ENCODE assay signal across 8 cellular contexts in the genomic region with DNA sequence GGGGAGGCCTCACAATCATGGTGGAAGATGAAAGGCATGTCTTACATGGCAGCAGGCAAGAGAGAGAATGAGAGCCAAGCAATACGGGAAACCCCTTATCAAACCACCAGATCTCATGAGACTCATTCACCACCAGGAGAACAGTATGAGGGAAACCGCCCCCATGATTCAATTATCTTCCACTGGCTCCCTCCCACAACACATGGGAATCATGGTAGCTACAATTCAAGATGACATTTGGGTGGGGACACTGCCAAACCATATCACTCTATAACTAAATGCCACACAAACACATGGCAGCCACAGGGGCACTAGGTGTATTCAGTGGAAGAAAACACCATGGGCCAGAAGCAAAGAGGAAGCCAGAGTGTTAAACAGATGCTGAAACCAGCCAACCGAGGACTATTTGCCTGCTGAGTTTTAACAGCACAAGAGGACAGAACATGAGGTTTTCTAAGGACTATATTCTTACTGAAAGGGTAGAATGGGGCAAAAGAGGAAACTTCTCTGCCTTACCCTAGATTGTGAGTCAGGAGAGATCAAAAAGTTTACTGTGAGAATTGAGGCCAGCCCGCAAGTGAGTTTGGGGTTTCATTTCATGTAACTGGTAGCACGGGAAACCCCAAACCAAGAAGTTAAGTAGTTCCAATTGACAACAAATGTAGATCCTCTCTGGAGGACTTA. TPM values are rescaled to one million over a fixed set of nuclear protein-coding genes. Genes with fewer than 3 reads are reported as not detected.
DNase-seq lines count a peak whose midpoint lies in the region; ATAC-seq, FAIRE-seq and TF ChIP-seq lines count a peak whose summit lies in the region.

No MANE protein-coding gene starts in this region.

- DNase-seq in GM04504 (ENCODE audit: low read depth): peak; percentile 4
- DNase-seq in OCI-M1 (lab: John Stamatoyannopoulos, UW): peak; percentile 25
- peak; percentile 92 for DNase-seq in GM12878 (ENCODE audit: low read depth, low spot score)
- no peak for DNase-seq in right lobe of liver
- no peak for DNase-seq in NCI-H2196 (lab: John Stamatoyannopoulos, UW; ENCODE audit: unreplicated experiment)
- no peak for DNase-seq in chondrocyte (ENCODE audit: low spot score)

- no peak for TF ChIP-seq RAD21 in GM12878 (IDR thresholded peaks at IDR 0.05; ENCODE audit: insufficient read depth, low read depth, low read length)

- no peaks in the 10 kb centered on the region for H3K27me3 Mint-ChIP-seq in chondrocyte (ENCODE audit: low read depth)

- peak overlapping the region; percentile 25; the same call in 1 of the 2 replicates for H3K9ac ChIP-seq in GM12878 (ENCODE audit: control insufficient read depth, insufficient read depth, low read length)

- H3K27ac ChIP-seq in GM12878 (ENCODE audit: control insufficient read depth, insufficient read depth) (peak overlapping the region; percentile 86), right lobe of liver (no peak overlapping the region), gastroesophageal sphincter (no peak overlapping the region)

- RAD21 ChIA-PET in GM12878 (lab: Charles Lee; ENCODE audit: unreplicated experiment): no interaction called here

- no peak; a peak in 1 of 4 replicates for TF ChIP-seq EP300 in GM12878 (IDR thresholded peaks at IDR 0.05; ENCODE audit: borderline replicate concordance in 1 of 2, control insufficient read depth in 1 of 2, low read depth in 2 of 2, low read length in 2 of 2)
- TF ChIP-seq EP300 in gastroesophageal sphincter (IDR thresholded peaks at IDR 0.05): no peak

- peaks cover 34% of the 10 kb centered on the region for H3K36me3 Mint-ChIP-seq in chondrocyte (ENCODE audit: low read depth)

- H3K27me3 ChIP-seq in GM12878 (replicated peaks in 1 of 2; ENCODE audit: control insufficient read depth in 2 of 2, insufficient read depth in 2 of 2, low read length in 1 of 2): no peaks in the 10 kb centered on the region
- H3K27me3 ChIP-seq in right lobe of liver: no peaks in the 10 kb centered on the region
- H3K27me3 ChIP-seq in gastroesophageal sphincter: no peaks in the 10 kb centered on the region

- no peaks in the 10 kb centered on the region for H3K4me1 Mint-ChIP-seq in chondrocyte (ENCODE audit: low read depth)

- peaks cover 20% of the 10 kb centered on the region for H3K4me1 ChIP-seq in GM12878 (ENCODE audit: control insufficient read depth, insufficient read depth, low read length)
- no peaks in the 10 kb centered on the region for H3K4me1 ChIP-seq in right lobe of liver
- H3K4me1 ChIP-seq in gastroesophageal sphincter: no peaks in the 10 kb centered on the region

- H3K4me3 ChIP-seq in GM12878 (no peak overlapping the region), right lobe of liver (no peak overlapping the region), gastroesophageal sphincter (no peak overlapping the region)

- CTCF ChIA-PET in GM12878 (lab: Yijun Ruan, JAX): interaction anchor here (6.9 to 9.5 kb wide), 3 partner anchors 153 to 209 kb away, joined by 126 to 189 read pairs (median 165); partner anchors contain the start of gene SLC14A1

- POLR2A ChIA-PET in GM12878 (lab: Charles Lee): no interaction called here

- peak overlapping the region; percentile 51 for H3K4me2 ChIP-seq in GM12878 (ENCODE audit: control insufficient read depth, insufficient read depth)

- H3K9me3 Mint-ChIP-seq in chondrocyte (ENCODE audit: low read depth): peaks cover 3% of the 10 kb centered on the region

- SMC1A ChIA-PET in GM12878 (lab: Charles Lee; ENCODE audit: uncharacterized antibody, unreplicated experiment): interaction anchor here (1.2 kb wide), 1 partner anchor 153 kb away, joined by 3 read pairs; no protein-coding TSS in a partner anchor

- in situ Hi-C loops in GM12878 (cut with MboI): loop anchor here (5.0 kb wide), 1 partner anchor 182 kb away; no protein-coding TSS in a partner anchor

- H3K27ac Mint-ChIP-seq in chondrocyte (ENCODE audit: unreplicated experiment): no peak overlapping the region

- peak overlapping the region; percentile 41; the same call in 1 of the 2 replicates for H2AFZ ChIP-seq in GM12878 (ENCODE audit: control insufficient read depth, low read depth, low read length)

- H4K20me1 ChIP-seq in GM12878 (ENCODE audit: control insufficient read depth, insufficient read depth): no peaks in the 10 kb centered on the region

- H3K4me3 Mint-ChIP-seq in chondrocyte (ENCODE audit: unreplicated experiment): no peak overlapping the region

- no peak for TF ChIP-seq CTCF in GM12878 (IDR thresholded peaks at IDR 0.05 in 2 of 3, conservative IDR thresholded peaks at IDR 0.05 in 1 of 3; ENCODE audit: control insufficient read depth in 2 of 3, extremely low read depth in 1 of 3, insufficient read depth in 1 of 3, low read depth in 3 of 3, low read length in 3 of 3)
- TF ChIP-seq CTCF in right lobe of liver (IDR thresholded peaks at IDR 0.05): no peak
- TF ChIP-seq CTCF in gastroesophageal sphincter (IDR thresholded peaks at IDR 0.05): no peak
- no peak for TF ChIP-seq CTCF in chondrocyte (IDR thresholded peaks at IDR 0.05)

- no peaks in the 10 kb centered on the region for H3K79me2 ChIP-seq in GM12878 (ENCODE audit: control insufficient read depth, insufficient read depth, low read length)

- H3K36me3 ChIP-seq in GM12878 (ENCODE audit: control insufficient read depth in 2 of 2, insufficient read depth in 2 of 2, low read length in 1 of 2): peaks cover 2 to 10% of the 10 kb centered on the region in 2 experiments; a peak in 3 of 4 replicates
- H3K36me3 ChIP-seq in right lobe of liver: peaks cover 0 to 29% (median 7%) of the 10 kb centered on the region in 4 donors
- H3K36me3 ChIP-seq in gastroesophageal sphincter: peaks cover 0 to 96% of the 10 kb centered on the region in 2 donors

- intact Hi-C loops in GM12878 (cut with micrococcal nuclease; ENCODE audit: unreplicated experiment): loop anchor here (1.0 kb wide), 1 partner anchor 187 kb away; no protein-coding TSS in a partner anchor
- intact Hi-C loops in right lobe of liver (cut with DNase I): loop anchor here in 1 of 2 donors (10.0 kb wide), 1 partner anchor 160 kb away; no protein-coding TSS in a partner anchor

- H3K9me3 ChIP-seq in GM12878 (replicated peaks; ENCODE audit: control insufficient read depth, insufficient read depth, low read length) (peaks cover 22% of the 10 kb centered on the region), right lobe of liver (no peaks in the 10 kb centered on the region), gastroesophageal sphincter (no peaks in the 10 kb centered on the region)

- WGBS in GM12878 (ENCODE audit: insufficient coverage, insufficient replicate concordance, low lambda C conversion rate, missing lambda C conversion rate): 1% methylated on average over 5 of the region's 5 CpGs
- WGBS in right lobe of liver (ENCODE audit: insufficient coverage, low coverage, low lambda C conversion rate, missing lambda C conversion rate): 81% methylated on average over 5 of the region's 5 CpGs
- 85 to 92% methylated on average over 5 of the region's 5 CpGs for WGBS in gastroesophageal sphincter (ENCODE audit: low coverage in 1 of 2), 2 donors

- no TSS peak for BruUV-seq in GM12878 (replicated peaks; lab: Mats Ljungman, UMichigan)

- peak; percentile 95 for ATAC-seq in GM21786 (IDR thresholded peaks at IDR 0.05; ENCODE audit: unreplicated experiment)
- ATAC-seq in GM12878: peak; percentile 94
- no peak for ATAC-seq in right lobe of liver
- no peak for ATAC-seq in gastroesophageal sphincter

- peak; percentile 89 for FAIRE-seq in GM12878 (lab: Jason Lieb, UNC)

- TF ChIP-seq POLR2A in GM12878 (IDR thresholded peaks at IDR 0.05; ENCODE audit: low read depth, low read length) (no peak), right lobe of liver (IDR thresholded peaks at IDR 0.05) (no peak), gastroesophageal sphincter (IDR thresholded peaks at IDR 0.05) (no peak)

TF ChIP-seq in GM12878, 131 proteins besides CTCF, POLR2A, EP300 and RAD21 (continues in another document):
- TF ChIP-seq SPI1 (IDR thresholded peaks at IDR 0.05; ENCODE audit: borderline replicate concordance, insufficient read depth, low read depth, low read length): peak; percentile 56; the same call in 1 of the 2 replicates
- no peak for TF ChIP-seq HDGF (IDR thresholded peaks at IDR 0.05)
- peak; percentile 63 for TF ChIP-seq KLF5 (IDR thresholded peaks at IDR 0.05; ENCODE audit: partially characterized antibody)
- no peak for TF ChIP-seq RB1 (IDR thresholded peaks at IDR 0.05; ENCODE audit: borderline replicate concordance)
- TF ChIP-seq NBN (IDR thresholded peaks at IDR 0.05): peak; percentile 72
- no peak for TF ChIP-seq CBX3 (IDR thresholded peaks at IDR 0.05; ENCODE audit: borderline replicate concordance, low read depth)
- TF ChIP-seq NFIC (IDR thresholded peaks at IDR 0.05; ENCODE audit: low read depth, low read length): peak; percentile 79
- TF ChIP-seq DPF2 (IDR thresholded peaks at IDR 0.05): peak; percentile 76; the same call in 1 of the 2 replicates

RNA-seq across cellular contexts. Expression of gene SIGLEC15, which starts 49.2 kb away (rescaled TPM):
- total RNA-seq in GM12878 (2013; cell fraction: nucleolus; rRNA removed): 0.58 and 1.3 TPM in 2 replicates
- total RNA-seq in GM12878 (2014; rRNA removed) (0.45 TPM in 1 of 2 replicates, not detected in the other), GM12878 (2014; rRNA removed; fragmentation: Illumina TruSeq; extraction: Trizol) (not detected in 2 replicates), GM12878 (2021) (0.21 TPM in 1 of 2 replicates, not detected in the other), right lobe of liver (under 1 TPM in 4 of 6 experiments, not detected in 2; 0.12 to 0.35 (median 0.19) TPM), gastroesophageal sphincter (under 1 TPM in 1 of 4 donors, not detected in 3; 0.52 TPM), chondrocyte (0.41 to 0.85 TPM (median 0.72 TPM) in 3 replicates)
- not detected for polyA plus RNA-seq in GM12878 (2011; ENCODE audit: low read depth)
- polyA plus RNA-seq in GM12878 (2011; rRNA removed) (not detected in 2 replicates), GM12878 (2014; fragmentation: Illumina TruSeq; extraction: Trizol) (not detected in 2 replicates), GM12878 (2014; fragmentation: Nextera tagmentation; extraction: Ambion mirVana) (not detected), GM12878 (2014; rRNA removed) (0.03 TPM in 1 of 2 replicates, not detected in the other), GM12878 (2016; fragmentation: Nextera tagmentation; extraction: Ambion mirVana) (under 1 TPM in 1 of 2 experiments, not detected in 1; 0.09 TPM)
- not detected in 2 replicates for polyA plus RNA-seq in GM12878 (2011; cell fraction: cytosol; rRNA removed)
- not detected in 2 replicates for polyA plus RNA-seq in GM12878 (2011; cell fraction: nucleus; rRNA removed)
- polyA plus RNA-seq in GM12878 (2012): 0.51 TPM in 1 of 2 replicates, not detected in the other
- not detected in 2 replicates for polyA minus RNA-seq in GM12878 (2011; rRNA and poly(A)+ RNA removed)
- polyA minus RNA-seq in GM12878 (2011; cell fraction: cytosol; rRNA and poly(A)+ RNA removed): not detected in 2 replicates
- polyA minus RNA-seq in GM12878 (2011; cell fraction: nucleus; rRNA and poly(A)+ RNA removed): not detected in 2 replicates

Comparison
In these comparisons a context has a peak if more than half of its experiments do, and no peak if none do; other contexts are left out.
1. DNase-seq: peak in GM04504 (single experiment), OCI-M1 (single experiment) and GM12878 (single experiment); none in right lobe of liver (0 of 3), NCI-H2196 (single experiment) and chondrocyte (single experiment).
2. ATAC-seq: peak in GM21786 (single experiment) and GM12878 (single experiment); none in right lobe of liver (0 of 4) and gastroesophageal sphincter (single experiment).